Comparison of ENCODE assay signal across 1 cellular context in genomic region chr1:231966983-231967382, GRCh38.
TF ChIP-seq lines count a peak whose summit lies in the region.

No MANE protein-coding gene starts in this region.

TF ChIP-seq in H1, 55 proteins besides CTCF, POLR2A, EP300 and RAD21 (continued from another document):
- TF ChIP-seq, protein P1, sequence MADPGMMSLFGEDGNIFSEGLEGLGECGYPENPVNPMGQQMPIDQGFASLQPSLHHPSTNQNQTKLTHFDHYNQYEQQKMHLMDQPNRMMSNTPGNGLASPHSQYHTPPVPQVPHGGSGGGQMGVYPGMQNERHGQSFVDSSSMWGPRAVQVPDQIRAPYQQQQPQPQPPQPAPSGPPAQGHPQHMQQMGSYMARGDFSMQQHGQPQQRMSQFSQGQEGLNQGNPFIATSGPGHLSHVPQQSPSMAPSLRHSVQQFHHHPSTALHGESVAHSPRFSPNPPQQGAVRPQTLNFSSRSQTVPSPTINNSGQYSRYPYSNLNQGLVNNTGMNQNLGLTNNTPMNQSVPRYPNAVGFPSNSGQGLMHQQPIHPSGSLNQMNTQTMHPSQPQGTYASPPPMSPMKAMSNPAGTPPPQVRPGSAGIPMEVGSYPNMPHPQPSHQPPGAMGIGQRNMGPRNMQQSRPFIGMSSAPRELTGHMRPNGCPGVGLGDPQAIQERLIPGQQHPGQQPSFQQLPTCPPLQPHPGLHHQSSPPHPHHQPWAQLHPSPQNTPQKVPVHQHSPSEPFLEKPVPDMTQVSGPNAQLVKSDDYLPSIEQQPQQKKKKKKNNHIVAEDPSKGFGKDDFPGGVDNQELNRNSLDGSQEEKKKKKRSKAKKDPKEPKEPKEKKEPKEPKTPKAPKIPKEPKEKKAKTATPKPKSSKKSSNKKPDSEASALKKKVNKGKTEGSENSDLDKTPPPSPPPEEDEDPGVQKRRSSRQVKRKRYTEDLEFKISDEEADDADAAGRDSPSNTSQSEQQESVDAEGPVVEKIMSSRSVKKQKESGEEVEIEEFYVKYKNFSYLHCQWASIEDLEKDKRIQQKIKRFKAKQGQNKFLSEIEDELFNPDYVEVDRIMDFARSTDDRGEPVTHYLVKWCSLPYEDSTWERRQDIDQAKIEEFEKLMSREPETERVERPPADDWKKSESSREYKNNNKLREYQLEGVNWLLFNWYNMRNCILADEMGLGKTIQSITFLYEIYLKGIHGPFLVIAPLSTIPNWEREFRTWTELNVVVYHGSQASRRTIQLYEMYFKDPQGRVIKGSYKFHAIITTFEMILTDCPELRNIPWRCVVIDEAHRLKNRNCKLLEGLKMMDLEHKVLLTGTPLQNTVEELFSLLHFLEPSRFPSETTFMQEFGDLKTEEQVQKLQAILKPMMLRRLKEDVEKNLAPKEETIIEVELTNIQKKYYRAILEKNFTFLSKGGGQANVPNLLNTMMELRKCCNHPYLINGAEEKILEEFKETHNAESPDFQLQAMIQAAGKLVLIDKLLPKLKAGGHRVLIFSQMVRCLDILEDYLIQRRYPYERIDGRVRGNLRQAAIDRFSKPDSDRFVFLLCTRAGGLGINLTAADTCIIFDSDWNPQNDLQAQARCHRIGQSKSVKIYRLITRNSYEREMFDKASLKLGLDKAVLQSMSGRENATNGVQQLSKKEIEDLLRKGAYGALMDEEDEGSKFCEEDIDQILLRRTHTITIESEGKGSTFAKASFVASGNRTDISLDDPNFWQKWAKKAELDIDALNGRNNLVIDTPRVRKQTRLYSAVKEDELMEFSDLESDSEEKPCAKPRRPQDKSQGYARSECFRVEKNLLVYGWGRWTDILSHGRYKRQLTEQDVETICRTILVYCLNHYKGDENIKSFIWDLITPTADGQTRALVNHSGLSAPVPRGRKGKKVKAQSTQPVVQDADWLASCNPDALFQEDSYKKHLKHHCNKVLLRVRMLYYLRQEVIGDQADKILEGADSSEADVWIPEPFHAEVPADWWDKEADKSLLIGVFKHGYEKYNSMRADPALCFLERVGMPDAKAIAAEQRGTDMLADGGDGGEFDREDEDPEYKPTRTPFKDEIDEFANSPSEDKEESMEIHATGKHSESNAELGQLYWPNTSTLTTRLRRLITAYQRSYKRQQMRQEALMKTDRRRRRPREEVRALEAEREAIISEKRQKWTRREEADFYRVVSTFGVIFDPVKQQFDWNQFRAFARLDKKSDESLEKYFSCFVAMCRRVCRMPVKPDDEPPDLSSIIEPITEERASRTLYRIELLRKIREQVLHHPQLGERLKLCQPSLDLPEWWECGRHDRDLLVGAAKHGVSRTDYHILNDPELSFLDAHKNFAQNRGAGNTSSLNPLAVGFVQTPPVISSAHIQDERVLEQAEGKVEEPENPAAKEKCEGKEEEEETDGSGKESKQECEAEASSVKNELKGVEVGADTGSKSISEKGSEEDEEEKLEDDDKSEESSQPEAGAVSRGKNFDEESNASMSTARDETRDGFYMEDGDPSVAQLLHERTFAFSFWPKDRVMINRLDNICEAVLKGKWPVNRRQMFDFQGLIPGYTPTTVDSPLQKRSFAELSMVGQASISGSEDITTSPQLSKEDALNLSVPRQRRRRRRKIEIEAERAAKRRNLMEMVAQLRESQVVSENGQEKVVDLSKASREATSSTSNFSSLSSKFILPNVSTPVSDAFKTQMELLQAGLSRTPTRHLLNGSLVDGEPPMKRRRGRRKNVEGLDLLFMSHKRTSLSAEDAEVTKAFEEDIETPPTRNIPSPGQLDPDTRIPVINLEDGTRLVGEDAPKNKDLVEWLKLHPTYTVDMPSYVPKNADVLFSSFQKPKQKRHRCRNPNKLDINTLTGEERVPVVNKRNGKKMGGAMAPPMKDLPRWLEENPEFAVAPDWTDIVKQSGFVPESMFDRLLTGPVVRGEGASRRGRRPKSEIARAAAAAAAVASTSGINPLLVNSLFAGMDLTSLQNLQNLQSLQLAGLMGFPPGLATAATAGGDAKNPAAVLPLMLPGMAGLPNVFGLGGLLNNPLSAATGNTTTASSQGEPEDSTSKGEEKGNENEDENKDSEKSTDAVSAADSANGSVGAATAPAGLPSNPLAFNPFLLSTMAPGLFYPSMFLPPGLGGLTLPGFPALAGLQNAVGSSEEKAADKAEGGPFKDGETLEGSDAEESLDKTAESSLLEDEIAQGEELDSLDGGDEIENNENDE (IDR thresholded peaks at IDR 0.05; ENCODE audit: insufficient replicate concordance, low read length): no peak
- TF ChIP-seq ASH2L (IDR thresholded peaks at IDR 0.05; ENCODE audit: low read length): no peak
- TF ChIP-seq CBX8 (IDR thresholded peaks at IDR 0.05; ENCODE audit: borderline replicate concordance, low read depth, low read length): no peak
- no peak for TF ChIP-seq GABPA (IDR thresholded peaks at IDR 0.05; ENCODE audit: borderline replicate concordance, insufficient read depth, low read length)
- TF ChIP-seq HDAC2 (IDR thresholded peaks at IDR 0.05; ENCODE audit: borderline replicate concordance in 1 of 2, low read depth in 2 of 2, low read length in 2 of 2): no peak
- TF ChIP-seq GTF2F1 (IDR thresholded peaks at IDR 0.05; ENCODE audit: borderline replicate concordance, low read depth, low read length): no peak
- no peak for TF ChIP-seq PHF8 (conservative IDR thresholded peaks at IDR 0.05; ENCODE audit: low read depth, low read length)
